Comparison of ENCODE assay signal across 25 cellular contexts in the genomic region with DNA sequence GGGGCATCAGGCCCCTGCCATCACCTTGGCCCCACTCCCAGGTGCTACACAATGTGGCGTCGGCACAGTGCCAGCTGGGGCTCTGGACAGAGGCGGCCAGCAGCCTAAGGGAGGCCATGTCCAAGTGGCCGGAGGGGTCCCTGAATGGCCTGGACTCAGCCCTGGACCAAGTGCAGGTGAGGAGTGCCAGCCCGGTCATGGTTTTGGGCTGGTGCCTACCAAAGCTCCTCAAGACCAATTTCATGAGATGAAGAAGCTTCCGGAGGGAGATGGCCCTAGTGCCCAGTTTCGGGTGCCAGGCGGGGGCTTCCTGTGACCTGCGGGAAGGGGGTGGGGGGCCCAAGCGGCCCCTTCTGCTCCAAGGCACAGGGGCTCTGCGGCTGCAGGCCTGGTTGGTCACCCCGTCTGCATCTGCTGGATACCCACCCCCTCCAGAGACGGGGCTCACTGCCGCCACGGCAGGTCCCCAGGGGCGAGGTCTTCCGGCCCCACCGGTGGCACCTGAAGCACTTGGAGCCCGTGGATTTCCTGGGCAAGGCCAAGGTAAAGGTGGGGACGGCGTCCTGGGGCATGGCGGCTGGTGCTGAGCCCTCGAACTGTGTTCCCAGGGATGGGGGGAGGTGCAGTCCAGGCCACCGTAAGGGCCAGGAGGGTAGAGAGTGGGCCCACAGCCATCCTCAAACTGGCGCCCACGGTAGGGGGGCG. TPM values are rescaled to one million over a fixed set of nuclear protein-coding genes. Genes with fewer than 3 reads are reported as not detected.
A peak's percentile ranks its signal among the peaks of the same experiment; 100 is the strongest.
DNase-seq lines count a peak whose midpoint lies in the region; ATAC-seq lines count a peak whose summit lies in the region.
"Had no signal": no experiment of that assay in that cellular context is flagged by ENCODE, and none has a peak within 500 bp of the region (broad histone marks: within the 10 kb centered on the region; RNA-seq: fewer than 3 reads in every experiment).

No MANE protein-coding gene starts in this region.

- H3K27me3 ChIP-seq in right cardiac atrium (ENCODE audit: control insufficient read depth, insufficient read depth): no peaks in the 10 kb centered on the region
- H3K27me3 ChIP-seq: dorsolateral prefrontal cortex had no signal

- no peaks in the 10 kb centered on the region for H3K9me3 Mint-ChIP-seq in stimulated activated memory B cell treated with anti-CD40 and anti-IgM and Interleukin-4, amounts not matched to agents 10 μg/mL and 1 μg/mL and 100 μg/mL, for 72 hours
- H3K9me3 Mint-ChIP-seq: neural crest cell had no signal

- ATAC-seq in right cardiac atrium: no peak
- ATAC-seq in stimulated activated memory B cell treated with anti-CD40 and anti-IgM and Interleukin-4, amounts not matched to agents 10 μg/mL and 1 μg/mL and 100 μg/mL, for 72 hours: no peak
- no peak for ATAC-seq in stimulated activated naive CD8-positive, alpha-beta T cell treated with anti-CD3 and anti-CD28 coated beads, Interleukin-15, Interleukin-2, amounts not matched to agents 100 U/mL and 50 U/mL, for 24 hours
- ATAC-seq: T-helper 17 cell had no signal

- peak overlapping the region; percentile 58 for H3K4me3 Mint-ChIP-seq in stimulated activated memory B cell treated with anti-CD40 and anti-IgM and Interleukin-4, amounts not matched to agents 10 μg/mL and 1 μg/mL and 100 μg/mL, for 72 hours
- H3K4me3 Mint-ChIP-seq: neural crest cell, T-helper 17 cell had no signal

- H3K9me3 ChIP-seq in right cardiac atrium (ENCODE audit: control insufficient read depth, low read length): no peaks in the 10 kb centered on the region

- H3K4me1 ChIP-seq in right cardiac atrium (ENCODE audit: control insufficient read depth, insufficient read depth, low read length): no peaks in the 10 kb centered on the region

- intact Hi-C loops in right cardiac atrium (cut with DNase I): no loop called here

- H3K27ac ChIP-seq in right cardiac atrium (ENCODE audit: low read length): no peak overlapping the region
- H3K27ac ChIP-seq: dorsolateral prefrontal cortex, KMS-11, WERI-Rb-1 had no signal

- no peak overlapping the region for H3K4me3 ChIP-seq in right cardiac atrium (ENCODE audit: low read length)
- H3K4me3 ChIP-seq: dorsolateral prefrontal cortex had no signal

- WGBS in right cardiac atrium: 80% methylated on average over 27 of the region's 27 CpGs

- H3K27ac Mint-ChIP-seq in stimulated activated memory B cell treated with anti-CD40 and anti-IgM and Interleukin-4, amounts not matched to agents 10 μg/mL and 1 μg/mL and 100 μg/mL, for 72 hours: no peak overlapping the region
- H3K27ac Mint-ChIP-seq: T-helper 17 cell had no signal

- DNase-seq in NCI-H2029 (lab: John Stamatoyannopoulos, UW) (peak; percentile 40), NCI-H2029 treated with DMSO at 0.1 percent for 48 hours (lab: John Stamatoyannopoulos, UW) (no peak), NCI-H69 (lab: John Stamatoyannopoulos, UW) (peak; percentile 57), right cardiac atrium (peak; percentile 14 to 65 (median 60)), NCI-H187 (lab: John Stamatoyannopoulos, UW) (no peak), iPS-NIHi7 (ENCODE audit: extremely low spot score) (no peak)
- DNase-seq in stimulated activated naive CD8-positive, alpha-beta T cell treated with anti-CD3 and anti-CD28 coated beads, Interleukin-15, Interleukin-2, amounts not matched to agents 100 U/mL and 50 U/mL, for 24 hours: no peak
- DNase-seq: activated CD4-positive, alpha-beta T cell treated with anti-CD3 and anti-CD28 coated beads, Interleukin-2, amount 50 U/mL, for 4 hours; activated naive CD4-positive, alpha-beta T cell treated with Interleukin-2 at 50 U/mL for 16 hours; amygdala; caudate nucleus; DMS79; dorsolateral prefrontal cortex; foreskin fibroblast; kidney glomerular epithelial cell; NCI-H1048; NCI-H345; SIG-M5; stimulated activated CD8-positive, alpha-beta memory T cell treated with anti-CD3 and anti-CD28 coated beads, Interleukin-4, amount 100 ng/mL, for 48 hours; T-helper 17 cell; WERI-Rb-1 had no signal

- no peaks in the 10 kb centered on the region for H3K36me3 Mint-ChIP-seq in stimulated activated memory B cell treated with anti-CD40 and anti-IgM and Interleukin-4, amounts not matched to agents 10 μg/mL and 1 μg/mL and 100 μg/mL, for 72 hours

- H3K4me1 Mint-ChIP-seq in stimulated activated memory B cell treated with anti-CD40 and anti-IgM and Interleukin-4, amounts not matched to agents 10 μg/mL and 1 μg/mL and 100 μg/mL, for 72 hours: peaks cover 21% of the 10 kb centered on the region
- H3K4me1 Mint-ChIP-seq: neural crest cell had no signal

- H3K27me3 Mint-ChIP-seq in stimulated activated memory B cell treated with anti-CD40 and anti-IgM and Interleukin-4, amounts not matched to agents 10 μg/mL and 1 μg/mL and 100 μg/mL, for 72 hours: peaks cover 13% of the 10 kb centered on the region
- H3K27me3 Mint-ChIP-seq: T-helper 17 cell had no signal

RNA-seq across cellular contexts. Expression of a gene that starts 5.8 kb away (rescaled TPM):
- total RNA-seq in right cardiac atrium: 1 to 10 TPM; 3.1 to 7.5 (median 4.5) TPM
- polyA plus RNA-seq in right cardiac atrium: 4.3 TPM

RNA-seq across cellular contexts. Expression of a gene that starts 6.0 kb away (rescaled TPM):
- 10 to 100 TPM in 2 of 4 donors, 1 to 10 TPM in 2; 7.9 to 13.4 (median 11.1) TPM for total RNA-seq in right cardiac atrium
- polyA plus RNA-seq in right cardiac atrium: 14.6 TPM

RNA-seq across cellular contexts. Expression of a gene that starts 12.2 kb away (rescaled TPM):
- total RNA-seq in right cardiac atrium: not detected
- polyA plus RNA-seq in right cardiac atrium: not detected
- total RNA-seq: A673, T-helper 17 cell had no signal

RNA-seq across cellular contexts. Expression of a gene that starts 30.1 kb away (rescaled TPM):
- total RNA-seq in right cardiac atrium: 10 to 100 TPM; 12.4 to 21.5 (median 18.6) TPM
- polyA plus RNA-seq in right cardiac atrium: 25.5 TPM

Comparison
In these comparisons a context has a peak if more than half of its experiments do, and no peak if none do; other contexts are left out.
1. DNase-seq: peak in NCI-H2029 (single experiment), NCI-H69 (single experiment) and right cardiac atrium (3 of 3); none in NCI-H2029 treated with DMSO at 0.1 percent for 48 hours (single experiment), NCI-H187 (0 of 2), iPS-NIHi7 (single experiment) and stimulated activated naive CD8-positive, alpha-beta T cell treated with anti-CD3 and anti-CD28 coated beads, Interleukin-15, Interleukin-2, amounts not matched to agents 100 U/mL and 50 U/mL, for 24 hours (single experiment).